Comparison of ENCODE assay signal across 14 cellular contexts in genomic region chr2:37091873-37092272, GRCh38. TPM values are rescaled to one million over a fixed set of nuclear protein-coding genes. Genes with fewer than 3 reads are reported as not detected.
DNase-seq lines count a peak whose midpoint lies in the region; ATAC-seq, FAIRE-seq and TF ChIP-seq lines count a peak whose summit lies in the region.
"Had no signal": no experiment of that assay in that cellular context is flagged by ENCODE, and none has a peak within 500 bp of the region (broad histone marks: within the 10 kb centered on the region; RNA-seq: fewer than 3 reads in every experiment).

No MANE protein-coding gene starts in this region.

- no peak overlapping the region for H3K4me3 ChIP-seq in tibial artery
- H3K4me3 ChIP-seq in breast epithelium, result no peak overlapping the region

- no peak overlapping the region for H3K27ac ChIP-seq in tibial artery
- no peak overlapping the region for H3K27ac ChIP-seq in breast epithelium

- no peak for TF ChIP-seq POLR2A in breast epithelium (IDR thresholded peaks at IDR 0.05)

- FAIRE-seq in GM19239 (lab: Jason Lieb, UNC), result peak; percentile 98

- H3K4me1 Mint-ChIP-seq in IgD-negative memory B cell (peaks cover 41 to 42% (median 42%) of the 10 kb centered on the region in 3 donors), progenitor cell of endocrine pancreas (ENCODE audit: low read depth) (no peaks in the 10 kb centered on the region)

- H3K9me3 Mint-ChIP-seq in IgD-negative memory B cell (no peaks in the 10 kb centered on the region), progenitor cell of endocrine pancreas (ENCODE audit: low read depth) (no peaks in the 10 kb centered on the region)

- TF ChIP-seq CTCF in GM10266 (IDR thresholded peaks at IDR 0.05; ENCODE audit: control insufficient read depth, insufficient read depth, low read depth, missing control alignments), result no peak
- TF ChIP-seq CTCF in tibial artery (IDR thresholded peaks at IDR 0.05), result no peak
- TF ChIP-seq CTCF in progenitor cell of endocrine pancreas (IDR thresholded peaks at IDR 0.05; ENCODE audit: unreplicated experiment), result no peak
- TF ChIP-seq CTCF in breast epithelium (IDR thresholded peaks at IDR 0.05), result no peak

- peak overlapping the region; percentile 32 to 87 (median 83) for H3K27ac Mint-ChIP-seq in IgD-negative memory B cell
- H3K27ac Mint-ChIP-seq in progenitor cell of endocrine pancreas, result no peak overlapping the region

- H3K4me3 Mint-ChIP-seq in IgD-negative memory B cell, result peak overlapping the region; percentile 60 to 90 (median 82)
- no peak overlapping the region for H3K4me3 Mint-ChIP-seq in progenitor cell of endocrine pancreas (ENCODE audit: low read depth)

- peak; percentile 39 for ATAC-seq in HG02870 (IDR thresholded peaks at IDR 0.05; ENCODE audit: unreplicated experiment)
- ATAC-seq: Panc1 had no signal

- no peaks in the 10 kb centered on the region for H3K9me3 ChIP-seq in tibial artery
- H3K9me3 ChIP-seq in breast epithelium, result no peaks in the 10 kb centered on the region

- peaks cover 51 to 74% (median 63%) of the 10 kb centered on the region in 3 donors for H3K36me3 ChIP-seq in tibial artery
- peaks cover 7% of the 10 kb centered on the region for H3K36me3 ChIP-seq in breast epithelium

- no peaks in the 10 kb centered on the region for H3K27me3 ChIP-seq in tibial artery
- no peaks in the 10 kb centered on the region for H3K27me3 ChIP-seq in breast epithelium

- DNase-seq in GM10266 (ENCODE audit: extremely low spot score) (peak; percentile 21), GM19239 (ENCODE audit: insufficient read length, low spot score) (no peak), tibial artery (no peak), progenitor cell of endocrine pancreas (ENCODE audit: low spot score, unreplicated experiment) (no peak), ecto neural progenitor cell (ENCODE audit: low spot score) (no peak), breast epithelium (ENCODE audit: low spot score in 2 of 2) (no peak)
- DNase-seq: effector memory CD4-positive, alpha-beta T cell; head of caudate nucleus; NCI-H1930; occipital lobe; T1000 had no signal

- H3K4me1 ChIP-seq in tibial artery (no peaks in the 10 kb centered on the region), breast epithelium (no peaks in the 10 kb centered on the region)

- intact Hi-C loops in tibial artery (cut with DNase I; ENCODE audit: low total_unique reads), result no loop called here
- intact Hi-C loops in breast epithelium (cut with DNase I; ENCODE audit: low total_unique reads), result no loop called here

- H3K36me3 Mint-ChIP-seq in IgD-negative memory B cell (peaks cover 18% of the 10 kb centered on the region), progenitor cell of endocrine pancreas (ENCODE audit: insufficient read depth) (peaks cover 6% of the 10 kb centered on the region)

- no peaks in the 10 kb centered on the region for H3K27me3 Mint-ChIP-seq in IgD-negative memory B cell
- no peaks in the 10 kb centered on the region for H3K27me3 Mint-ChIP-seq in progenitor cell of endocrine pancreas

RNA-seq across cellular contexts. Expression of gene GPATCH11, which starts 7.6 kb away (rescaled TPM):
- 19.6 TPM for polyA plus RNA-seq in IgD-negative memory B cell
- total RNA-seq in progenitor cell of endocrine pancreas (4.3 and 4.4 TPM in 2 replicates), breast epithelium (10 to 100 TPM in 2 of 3 donors, 1 to 10 TPM in 1; 8.9 to 38.7 (median 10.2) TPM)

RNA-seq across cellular contexts. Expression of gene HEATR5B, which starts 7.7 kb away (rescaled TPM):
- 11.0 TPM for polyA plus RNA-seq in IgD-negative memory B cell
- total RNA-seq in progenitor cell of endocrine pancreas (22.0 and 22.2 TPM in 2 replicates), breast epithelium (10 to 100 TPM; 35.7 to 64.2 (median 36.5) TPM)
